Comparison of ENCODE assay signal across 21 cellular contexts in the genomic region with DNA sequence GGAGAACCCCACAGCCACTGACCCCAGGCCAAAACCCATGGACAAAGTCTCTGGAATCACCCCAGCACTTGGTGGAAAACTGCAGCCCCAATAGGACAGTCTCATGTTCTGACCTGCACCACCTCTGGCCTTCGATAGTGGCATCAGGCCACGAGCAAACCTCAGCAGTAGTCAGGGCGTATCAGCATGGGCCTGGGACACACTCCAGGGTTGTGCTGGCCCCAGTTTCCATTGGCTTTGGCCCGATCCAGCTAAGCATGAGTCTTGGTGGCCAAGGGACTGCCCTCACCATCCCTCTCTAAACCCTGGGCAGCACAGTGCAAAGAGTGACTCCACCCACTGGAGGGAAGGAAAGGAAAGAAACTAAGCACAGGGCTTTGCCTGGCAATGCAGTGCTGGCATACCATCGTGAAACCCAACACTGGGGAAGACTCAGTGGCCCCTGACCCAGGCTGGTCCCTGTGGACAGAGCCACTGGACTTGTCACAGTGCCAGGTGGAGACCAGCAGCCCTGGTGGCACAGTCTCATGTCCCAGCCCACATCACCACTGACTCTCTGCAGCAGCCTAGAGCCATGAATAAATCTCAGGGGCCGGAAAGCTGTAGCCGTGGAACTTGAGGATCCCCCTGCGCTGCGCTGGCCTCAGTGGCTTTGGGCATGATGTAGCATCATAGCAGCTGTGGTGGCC. TPM values are rescaled to one million over a fixed set of nuclear protein-coding genes. Genes with fewer than 3 reads are reported as not detected.
A peak's percentile ranks its signal among the peaks of the same experiment; 100 is the strongest.
DNase-seq lines count a peak whose midpoint lies in the region; ATAC-seq, FAIRE-seq and TF ChIP-seq lines count a peak whose summit lies in the region.
"Had no signal": no experiment of that assay in that cellular context is flagged by ENCODE, and none has a peak within 500 bp of the region (broad histone marks: within the 10 kb centered on the region; RNA-seq: fewer than 3 reads in every experiment).

No MANE protein-coding gene starts in this region.

- H3K9me3 Mint-ChIP-seq in glutamatergic neuron (ENCODE audit: unreplicated experiment), result no peaks in the 10 kb centered on the region
- H3K9me3 Mint-ChIP-seq: activated CD8-positive, alpha-beta T cell treated with anti-CD3 and anti-CD28 coated beads for 36 hours; dendritic cell treated with granulocyte-macrophage colony-stimulating factor and Interleukin-4, amounts not matched to agents 40 ng/mL and 50 ng/mL, for 4 days had no signal

- TF ChIP-seq RAD21 in SK-N-SH (IDR thresholded peaks at IDR 0.05; ENCODE audit: low read length), result no peak

- TF ChIP-seq CTCF in SK-N-SH (IDR thresholded peaks at IDR 0.05) (no peak), glutamatergic neuron (IDR thresholded peaks at IDR 0.05; ENCODE audit: partially characterized antibody, unreplicated experiment) (no peak), smooth muscle cell (IDR thresholded peaks at IDR 0.05; ENCODE audit: borderline replicate concordance, insufficient read depth, poor library complexity, severe bottlenecking) (no peak), GM10266 (IDR thresholded peaks at IDR 0.05; ENCODE audit: control insufficient read depth, insufficient read depth, low read depth, missing control alignments) (no peak)

- H4K20me1 ChIP-seq in SK-N-SH (ENCODE audit: insufficient read depth) (no peaks in the 10 kb centered on the region), smooth muscle cell (ENCODE audit: low read depth) (no peaks in the 10 kb centered on the region)

- TF ChIP-seq EP300 in SK-N-SH (IDR thresholded peaks at IDR 0.05; ENCODE audit: borderline replicate concordance in 1 of 2, low read depth in 1 of 2, low read length in 1 of 2), result no peak

- H3K9me3 ChIP-seq in SK-N-SH (no peaks in the 10 kb centered on the region), smooth muscle cell (replicated peaks; ENCODE audit: low read depth) (no peaks in the 10 kb centered on the region)
- H3K9me3 ChIP-seq: heart left ventricle, neutrophil, tibial nerve had no signal

- H3K27ac Mint-ChIP-seq in glutamatergic neuron (ENCODE audit: unreplicated experiment), result no peak overlapping the region
- H3K27ac Mint-ChIP-seq: activated CD8-positive, alpha-beta T cell treated with anti-CD3 and anti-CD28 coated beads for 36 hours; B cell; dendritic cell treated with granulocyte-macrophage colony-stimulating factor and Interleukin-4, amounts not matched to agents 40 ng/mL and 50 ng/mL, for 4 days had no signal

- peak; percentile 47 for ATAC-seq in SK-N-SH treated with all-trans-retinoic acid at 6 μM for 48 hours

- no peak overlapping the region for H3K4me3 ChIP-seq in SK-N-SH (ENCODE audit: low read depth in 2 of 2, low read length in 1 of 2)
- H3K4me3 ChIP-seq in smooth muscle cell, result no peak overlapping the region
- H3K4me3 ChIP-seq: cardiac muscle cell, heart left ventricle, tibial nerve had no signal

- CTCF ChIA-PET in SK-N-SH (lab: Yijun Ruan, JAX), result interaction anchor here (0.6 to 3.1 kb wide), 27 partner anchors 9 to 674 kb away, joined by 3 to 60 read pairs (median 5); a partner anchor contains a TSS

- H3K4me3 Mint-ChIP-seq in glutamatergic neuron (ENCODE audit: unreplicated experiment), result no peak overlapping the region
- H3K4me3 Mint-ChIP-seq: activated CD8-positive, alpha-beta T cell treated with anti-CD3 and anti-CD28 coated beads for 36 hours; B cell; dendritic cell treated with granulocyte-macrophage colony-stimulating factor and Interleukin-4, amounts not matched to agents 40 ng/mL and 50 ng/mL, for 4 days had no signal

- no peaks in the 10 kb centered on the region for H3K36me3 Mint-ChIP-seq in glutamatergic neuron (ENCODE audit: unreplicated experiment)

- H3K27ac ChIP-seq in SK-N-SH (ENCODE audit: low read depth in 2 of 2, low read length in 1 of 2) (no peak overlapping the region), smooth muscle cell (ENCODE audit: low read depth) (no peak overlapping the region)
- H3K27ac ChIP-seq: 22Rv1, cardiac muscle cell, heart left ventricle, KMS-11, neutrophil, tibial nerve had no signal

- H3K79me2 ChIP-seq in SK-N-SH (ENCODE audit: insufficient read depth) (no peaks in the 10 kb centered on the region), smooth muscle cell (ENCODE audit: low read depth) (no peaks in the 10 kb centered on the region)

- H2AFZ ChIP-seq in SK-N-SH (ENCODE audit: low read depth), result no peak overlapping the region
- no peak overlapping the region for H2AFZ ChIP-seq in smooth muscle cell (ENCODE audit: low read depth)

- peak; percentile 26 for FAIRE-seq in HTR-8/SVneo (lab: Jason Lieb, UNC)

- H3K36me3 ChIP-seq in SK-N-SH (replicated peaks in 1 of 2; ENCODE audit: control insufficient read depth in 1 of 2, insufficient read depth in 2 of 2, low read length in 1 of 2) (no peaks in the 10 kb centered on the region), smooth muscle cell (ENCODE audit: low read depth) (no peaks in the 10 kb centered on the region)
- H3K36me3 ChIP-seq: cardiac muscle cell, heart left ventricle, neutrophil, tibial nerve had no signal

- H3F3A ChIP-seq in SK-N-SH (replicated peaks; ENCODE audit: insufficient read depth) (peaks cover 3% of the 10 kb centered on the region), smooth muscle cell (ENCODE audit: low read depth) (no peaks in the 10 kb centered on the region)

- WGBS in SK-N-SH (ENCODE audit: low lambda C conversion rate), result 40% methylated on average over 1 of the region's 9 CpGs
- WGBS in smooth muscle cell (ENCODE audit: low lambda C conversion rate), result 95% methylated on average over 9 of the region's 9 CpGs

- DNase-seq in SK-N-SH, result no peak
- DNase-seq in HTR-8/SVneo (ENCODE audit: insufficient read length, low spot score), result no peak
- DNase-seq in glutamatergic neuron, result peak; percentile 14
- DNase-seq in smooth muscle cell (lab: John Stamatoyannopoulos, UW; ENCODE audit: unreplicated experiment), result no peak
- no peak for DNase-seq in HUDEP-2 (lab: John Stamatoyannopoulos, UW; ENCODE audit: unreplicated experiment in 76 of 76)
- no peak for DNase-seq in GM10266 (ENCODE audit: extremely low spot score)
- no peak for DNase-seq in activated CD4-positive, alpha-beta T cell treated with anti-CD3 and anti-CD28 coated beads, Interleukin-2, amount 50 U/mL, for 48 hours
- DNase-seq: activated gamma-delta T cell treated with Interleukin-2 at 50 U/mL for 16 hours; heart left ventricle; stimulated activated CD4-positive, alpha-beta T cell treated with anti-CD3 and anti-CD28 coated beads, Interleukin-4, amount 100 ng/mL, for 1 hour; stimulated activated naive CD8-positive, alpha-beta T cell treated with anti-CD3 and anti-CD28 coated beads, Interleukin-15, Interleukin-2, amounts not matched to agents 100 U/mL and 50 U/mL, for 24 hours; T1000 had no signal

- H3K27me3 Mint-ChIP-seq in glutamatergic neuron (ENCODE audit: unreplicated experiment), result peaks cover 4% of the 10 kb centered on the region
- H3K27me3 Mint-ChIP-seq: B cell; dendritic cell treated with granulocyte-macrophage colony-stimulating factor and Interleukin-4, amounts not matched to agents 40 ng/mL and 50 ng/mL, for 4 days had no signal

- no peaks in the 10 kb centered on the region for H3K9me2 ChIP-seq in SK-N-SH

- H3K4me1 ChIP-seq in SK-N-SH (ENCODE audit: control insufficient read depth in 1 of 2, insufficient read depth in 2 of 2, low read depth in 1 of 2, low read length in 1 of 2), result peaks cover 0 to 3% of the 10 kb centered on the region in 2 experiments; a peak in 1 of 4 replicates
- no peaks in the 10 kb centered on the region for H3K4me1 ChIP-seq in smooth muscle cell (ENCODE audit: low read depth)
- H3K4me1 ChIP-seq: tibial nerve had no signal

- no peak overlapping the region for H3K9ac ChIP-seq in SK-N-SH
- no peak overlapping the region for H3K9ac ChIP-seq in smooth muscle cell (ENCODE audit: low read depth)
- H3K9ac ChIP-seq: KMS-11 had no signal

- H3K27me3 ChIP-seq in SK-N-SH (ENCODE audit: insufficient read depth) (no peaks in the 10 kb centered on the region), smooth muscle cell (ENCODE audit: low read depth) (no peaks in the 10 kb centered on the region)
- H3K27me3 ChIP-seq: cardiac muscle cell, heart left ventricle, neutrophil, tibial nerve had no signal

- H3K4me2 ChIP-seq in SK-N-SH, result no peak overlapping the region
- peak overlapping the region; percentile 62 for H3K4me2 ChIP-seq in smooth muscle cell
- H3K4me2 ChIP-seq: KMS-11 had no signal

- H3K4me1 Mint-ChIP-seq in glutamatergic neuron (ENCODE audit: low read depth, unreplicated experiment), result no peaks in the 10 kb centered on the region
- H3K4me1 Mint-ChIP-seq: B cell had no signal

- POLR2A ChIA-PET in SK-N-SH (lab: Yijun Ruan, JAX), result no interaction called here

TF ChIP-seq in SK-N-SH treated with all-trans-retinoic acid at 6 μM for 48 hours, 23 proteins besides CTCF, POLR2A, EP300 and RAD21 (continues in another document):
- TF ChIP-seq ZFP30 (CRISPR knock-in tag; IDR thresholded peaks at IDR 0.05), result no peak

TF ChIP-seq in SK-N-SH, 30 proteins besides CTCF, POLR2A, EP300 and RAD21 (continues in another document):
- TF ChIP-seq POLR2AphosphoS5 (IDR thresholded peaks at IDR 0.05; ENCODE audit: low read depth, low read length), result no peak
- TF ChIP-seq, protein P1, sequence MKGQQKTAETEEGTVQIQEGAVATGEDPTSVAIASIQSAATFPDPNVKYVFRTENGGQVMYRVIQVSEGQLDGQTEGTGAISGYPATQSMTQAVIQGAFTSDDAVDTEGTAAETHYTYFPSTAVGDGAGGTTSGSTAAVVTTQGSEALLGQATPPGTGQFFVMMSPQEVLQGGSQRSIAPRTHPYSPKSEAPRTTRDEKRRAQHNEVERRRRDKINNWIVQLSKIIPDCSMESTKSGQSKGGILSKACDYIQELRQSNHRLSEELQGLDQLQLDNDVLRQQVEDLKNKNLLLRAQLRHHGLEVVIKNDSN (IDR thresholded peaks at IDR 0.05; ENCODE audit: borderline replicate concordance, low read depth), result no peak
- TF ChIP-seq, protein P2, sequence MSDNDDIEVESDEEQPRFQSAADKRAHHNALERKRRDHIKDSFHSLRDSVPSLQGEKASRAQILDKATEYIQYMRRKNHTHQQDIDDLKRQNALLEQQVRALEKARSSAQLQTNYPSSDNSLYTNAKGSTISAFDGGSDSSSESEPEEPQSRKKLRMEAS (IDR thresholded peaks at IDR 0.05; ENCODE audit: low read depth), result no peak

RNA-seq across cellular contexts. Expression of a gene that starts 46.3 kb away (rescaled TPM):
- polyA plus RNA-seq in SK-N-SH (2012; rRNA removed), result 2.2 and 3.2 TPM in 2 replicates
- 2.2 and 2.3 TPM in 2 replicates for polyA plus RNA-seq in SK-N-SH (2012; cell fraction: cytosol; rRNA removed)
- polyA plus RNA-seq in SK-N-SH (2012; cell fraction: nucleus; rRNA removed), result 6.9 and 9.7 TPM in 2 replicates
- 18.5 TPM for total RNA-seq in glutamatergic neuron (ENCODE audit: unreplicated experiment)
- 7.0 and 11.7 TPM in 2 replicates for total RNA-seq in smooth muscle cell
- polyA plus RNA-seq in smooth muscle cell, result 2.2 and 2.9 TPM in 2 replicates
